Comparison of ENCODE assay signal across 8 cellular contexts in genomic region chr19:47483800-47484690, GRCh38. TPM values are rescaled to one million over a fixed set of nuclear protein-coding genes. Genes with fewer than 3 reads are reported as not detected.
A peak's percentile ranks its signal among the peaks of the same experiment; 100 is the strongest.
DNase-seq lines count a peak whose midpoint lies in the region; ATAC-seq and TF ChIP-seq lines count a peak whose summit lies in the region.

KPTN (minus strand) TSS chr19:47484219; CDS start chr19:47484160, 59 bp downstream.

- peak; percentile 99 for TF ChIP-seq CTCF in AG04449 (IDR thresholded peaks at IDR 0.05; ENCODE audit: insufficient read depth, low read length, missing control alignments)
- no peak for TF ChIP-seq CTCF in activated B cell treated with CpG ODN at 0.5 μM for 24 hours (IDR thresholded peaks at IDR 0.05)
- peak; percentile 79 to 91 (median 85) for TF ChIP-seq CTCF in spleen (IDR thresholded peaks at IDR 0.05 in 8 of 11, conservative IDR thresholded peaks at IDR 0.05 in 3 of 11)

- H3K9me3 Mint-ChIP-seq in activated B cell treated with CpG ODN at 0.5 μM for 24 hours, result no peaks in the 10 kb centered on the region

- DNase-seq in AG04449 (ENCODE audit: low read depth, low spot score) (peak; percentile 58), NCI-H226 (peak; percentile 78), activated B cell treated with CpG ODN at 0.5 μM for 24 hours (peak; percentile 85), caudate nucleus (lab: John Stamatoyannopoulos, UW) (peak in 60 of 61 donors; percentile 66 to 98 (median 91)), iris pigment epithelial cell (ENCODE audit: low read depth) (peak; percentile 90), spleen (peak; percentile 97)

- H3K27ac ChIP-seq in caudate nucleus (ENCODE audit: low read depth, low read length), result peak within 1 kb of the TSS; percentile 97
- peak within 1 kb of the TSS; percentile 88 to 96 (median 91) for H3K27ac ChIP-seq in spleen

- ATAC-seq in GM18873 (IDR thresholded peaks at IDR 0.05; ENCODE audit: low FRiP score, unreplicated experiment), result peak; percentile 55
- peak; percentile 74 for ATAC-seq in HG03175 (IDR thresholded peaks at IDR 0.05; ENCODE audit: unreplicated experiment)
- peak; percentile 87 for ATAC-seq in activated B cell treated with CpG ODN at 0.5 μM for 24 hours (ENCODE audit: low read depth)

- H3K9me3 ChIP-seq in spleen, result no peaks in the 10 kb centered on the region

- peaks cover 14% of the 10 kb centered on the region for H3K36me3 Mint-ChIP-seq in activated B cell treated with CpG ODN at 0.5 μM for 24 hours (ENCODE audit: low read depth)

- intact Hi-C loops in activated B cell treated with CpG ODN at 0.5 μM for 24 hours (cut with micrococcal nuclease) (loop anchor here (1.0 to 5.0 kb wide), 7 partner anchors 31 to 261 kb away; partner anchors contain the start of genes NAPA and NOP53), spleen (cut with DNase I; ENCODE audit: low total_unique reads) (no loop called here)

- H3K4me3 ChIP-seq in AG04449 (ENCODE audit: low read depth, low read length) (peak within 1 kb of the TSS; percentile 74), spleen (peak within 1 kb of the TSS; percentile 53 to 89 (median 61))

- peaks cover 0 to 32% (median 16%) of the 10 kb centered on the region in 6 donors for H3K36me3 ChIP-seq in spleen

- WGBS in spleen, 5 donors, result 1 to 4% (median 2%) methylated on average over 34 to 57 of the region's 57 CpGs

- H3K27me3 Mint-ChIP-seq in activated B cell treated with CpG ODN at 0.5 μM for 24 hours, result no peaks in the 10 kb centered on the region

- H3K27ac Mint-ChIP-seq in activated B cell treated with CpG ODN at 0.5 μM for 24 hours, result peak within 1 kb of the TSS; percentile 99

- POLR2A ChIA-PET in AG04449 (lab: Yijun Ruan, JAX), result interaction anchor here (0.7 to 1.2 kb wide), 5 partner anchors 9 to 214 kb away, joined by 3 to 5 read pairs (median 4); no protein-coding TSS in a partner anchor
- POLR2A ChIA-PET in activated B cell treated with CpG ODN at 0.5 μM for 24 hours (lab: Charles Lee), result interaction anchor here (0.5 to 2.0 kb wide), 19 partner anchors 12 to 1362 kb away, joined by 3 to 16 read pairs (median 5); partner anchors contain the start of genes CCDC9, INAFM1, NAPA and NOP53

- H3K27me3 ChIP-seq in spleen (replicated peaks in 1 of 7), result no peaks in the 10 kb centered on the region

- H3K4me1 Mint-ChIP-seq in activated B cell treated with CpG ODN at 0.5 μM for 24 hours, result peaks cover 42% of the 10 kb centered on the region

- no peak for TF ChIP-seq POLR2A in spleen (IDR thresholded peaks at IDR 0.05)

- H3K4me3 Mint-ChIP-seq in activated B cell treated with CpG ODN at 0.5 μM for 24 hours, result peak within 1 kb of the TSS; percentile 98

- CTCF ChIA-PET in AG04449 (lab: Yijun Ruan, JAX) (interaction anchor here (0.6 to 6.4 kb wide), 23 partner anchors 9 to 228 kb away, joined by 3 to 33 read pairs (median 7); partner anchors contain the start of gene NAPA), activated B cell treated with CpG ODN at 0.5 μM for 24 hours (lab: Charles Lee) (interaction anchor here (0.8 to 1.8 kb wide), 5 partner anchors 8 to 624 kb away, joined by 3 to 12 read pairs (median 3); partner anchors contain the start of genes DHX34 and NAPA)

- peaks cover 16 to 47% (median 34%) of the 10 kb centered on the region in 6 donors for H3K4me1 ChIP-seq in spleen

RNA-seq across cellular contexts. Expression of gene KPTN, which starts in this region (rescaled TPM):
- total RNA-seq in activated B cell treated with CpG ODN at 0.5 μM for 24 hours (8.0 and 8.7 TPM in 2 replicates), spleen (10 to 100 TPM in 2 of 7 donors, 1 to 10 TPM in 5; 3.9 to 12.4 (median 7.4) TPM)
- 10 to 100 TPM; 15.0 to 36.3 (median 25.7) TPM for polyA plus RNA-seq in spleen

Comparison
In these comparisons a context has a peak if more than half of its experiments do, and no peak if none do; other contexts are left out.
1. Peak in every context shown above with its lines: DNase-seq, ATAC-seq, H3K4me3 ChIP-seq and H3K27ac ChIP-seq.